ENCODE assay signal across 8 cellular contexts in the genomic region with DNA sequence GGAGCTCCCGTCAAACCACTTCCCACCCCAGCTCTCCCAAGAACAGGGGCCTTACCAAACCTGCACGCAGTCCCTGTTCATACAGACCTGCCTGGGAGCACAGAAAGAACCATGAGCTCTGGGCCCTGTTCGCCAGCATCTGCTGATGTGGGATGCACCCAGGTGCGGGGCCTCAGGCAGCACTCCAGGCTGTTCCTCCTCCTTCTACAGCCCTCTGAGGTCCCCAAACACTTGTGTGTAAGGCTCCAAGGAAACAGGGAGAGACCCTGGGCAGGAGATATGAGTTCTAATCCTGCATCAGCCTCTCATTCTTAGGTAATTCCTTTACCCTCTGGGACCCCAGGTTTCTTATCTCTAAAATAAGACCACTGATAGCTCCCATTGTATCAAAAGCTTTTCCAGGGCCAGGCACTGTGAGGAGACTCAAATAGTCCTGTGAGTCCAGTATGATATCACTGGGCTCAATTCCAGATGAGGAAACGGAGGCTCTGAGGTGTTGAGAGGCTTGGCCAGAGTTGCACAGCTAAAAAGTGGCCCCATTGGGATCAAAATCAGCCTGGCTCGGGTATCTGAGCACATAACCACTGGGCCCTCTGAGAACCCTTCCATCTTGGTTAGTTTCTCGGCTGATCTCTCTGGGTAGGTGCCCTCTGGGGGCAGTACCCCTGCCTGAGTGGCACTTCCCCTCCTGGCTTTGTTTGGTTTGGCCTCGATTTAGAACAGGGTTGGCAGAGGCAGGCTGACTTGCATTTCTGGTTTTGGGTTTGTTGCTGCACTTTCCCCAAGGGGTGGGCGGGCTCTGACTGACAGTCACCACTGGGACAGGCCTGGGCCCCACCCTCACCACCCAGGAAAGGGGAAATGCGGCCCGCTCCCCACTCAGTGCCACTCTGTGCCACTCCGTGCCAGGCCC.
A peak's percentile ranks its signal among the peaks of the same experiment; 100 is the strongest.
DNase-seq lines count a peak whose midpoint lies in the region; ATAC-seq and TF ChIP-seq lines count a peak whose summit lies in the region.

No MANE protein-coding gene starts in this region.

- peaks cover 83% of the 10 kb centered on the region for H3K4me1 ChIP-seq in mammary epithelial cell (ENCODE audit: insufficient read depth, low read length)

- no peak for ATAC-seq in HG02938 (IDR thresholded peaks at IDR 0.05; ENCODE audit: unreplicated experiment)

- intact Hi-C loops in mammary epithelial cell (cut with micrococcal nuclease): loop anchor here (10.0 kb wide), 1 partner anchor 1215 kb away; no protein-coding TSS in a partner anchor

- TF ChIP-seq CTCF in mammary epithelial cell (conservative IDR thresholded peaks at IDR 0.05 in 1 of 2, IDR thresholded peaks at IDR 0.05 in 1 of 2; ENCODE audit: extremely low read depth in 1 of 2, insufficient read depth in 1 of 2, low read depth in 1 of 2, low read length in 2 of 2): no peak

- CTCF ChIA-PET in mammary epithelial cell (lab: Charles Lee; ENCODE audit: low non-redundant PET): no interaction called here

- peak overlapping the region; percentile 23 for H2AFZ ChIP-seq in mammary epithelial cell (ENCODE audit: low read depth, low read length)

- H3K79me2 ChIP-seq in mammary epithelial cell (ENCODE audit: insufficient read depth, low read length): peaks cover 70% of the 10 kb centered on the region

- DNase-seq in H7 (peak; percentile 48), T-helper 22 cell (ENCODE audit: low read depth) (peak; percentile 26), mammary epithelial cell (peak; percentile 76), midbrain (lab: John Stamatoyannopoulos, UW) (peak; percentile 43), T1000 (lab: John Stamatoyannopoulos, UW) (no peak), HCEC 1CT (no peak)
- DNase-seq in stimulated activated CD8-positive, alpha-beta memory T cell treated with anti-CD3 and anti-CD28 coated beads, Interleukin-4, amount 100 ng/mL, for 24 hours (ENCODE audit: low read depth): peak; percentile 55

- in situ Hi-C loops in mammary epithelial cell (cut with MboI; ENCODE audit: low sequenced_read_pairs in 2 of 2): no loop called here

- no peak overlapping the region for H3K9ac ChIP-seq in mammary epithelial cell (ENCODE audit: insufficient read depth, low read length)

- dilution Hi-C loops in mammary epithelial cell (cut with HindIII; ENCODE audit: low sequenced_read_pairs): no loop called here

- H3K9me3 ChIP-seq in mammary epithelial cell (replicated peaks; ENCODE audit: insufficient read depth, low read length): no peaks in the 10 kb centered on the region

- peak overlapping the region; percentile 68 for H3K4me2 ChIP-seq in mammary epithelial cell (ENCODE audit: insufficient read depth, low read depth, low read length)

- H3K27me3 ChIP-seq in H7 (ENCODE audit: control insufficient read depth, insufficient read depth, low read length) (no peaks in the 10 kb centered on the region), mammary epithelial cell (ENCODE audit: insufficient read depth, low read length) (no peaks in the 10 kb centered on the region)

- no peaks in the 10 kb centered on the region for H4K20me1 ChIP-seq in mammary epithelial cell (ENCODE audit: insufficient read depth, low read length)

- WGBS in mammary epithelial cell (ENCODE audit: low coverage, missing lambda C conversion rate): 27% methylated on average over 11 of the region's 12 CpGs

- H3K27ac ChIP-seq in mammary epithelial cell (ENCODE audit: insufficient read depth, low read depth, low read length): peak overlapping the region; percentile 26

- BruUV-seq in mammary epithelial cell (replicated peaks; lab: Mats Ljungman, UMichigan): no TSS peak

- no peak overlapping the region for H3K4me3 ChIP-seq in H7 (ENCODE audit: insufficient read depth, low read depth, low read length)
- no peak overlapping the region for H3K4me3 ChIP-seq in mammary epithelial cell (replicated peaks in 1 of 3; ENCODE audit: insufficient read depth in 1 of 3, low read depth in 2 of 3, low read length in 3 of 3)

- H3K36me3 ChIP-seq in H7 (replicated peaks; ENCODE audit: control insufficient read depth, insufficient read depth, low read length): no peaks in the 10 kb centered on the region; the same call in 1 of the 2 replicates
- H3K36me3 ChIP-seq in mammary epithelial cell (ENCODE audit: insufficient read depth, low read length): peaks cover 13% of the 10 kb centered on the region

Comparison
In these comparisons a context has a peak if more than half of its experiments do, and no peak if none do; other contexts are left out.
1. DNase-seq: peak in H7 (single experiment), T-helper 22 cell (single experiment), mammary epithelial cell (single experiment), midbrain (single experiment) and stimulated activated CD8-positive, alpha-beta memory T cell treated with anti-CD3 and anti-CD28 coated beads, Interleukin-4, amount 100 ng/mL, for 24 hours (single experiment); none in T1000 (single experiment) and HCEC 1CT (single experiment).